Comparison of ENCODE assay signal across 8 cellular contexts in genomic region chr13:45466359-45466758, GRCh38. TPM values are rescaled to one million over a fixed set of nuclear protein-coding genes. Genes with fewer than 3 reads are reported as not detected.
A peak's percentile ranks its signal among the peaks of the same experiment; 100 is the strongest.
DNase-seq lines count a peak whose midpoint lies in the region; ATAC-seq and TF ChIP-seq lines count a peak whose summit lies in the region.

No MANE protein-coding gene starts in this region.

- H3K9me3 Mint-ChIP-seq in activated T-cell treated with anti-CD3 and anti-CD28 coated beads, Interleukin-2, amount 50 U/mL, for 24 hours = no peaks in the 10 kb centered on the region
- H3K9me3 Mint-ChIP-seq in activated B cell treated with CpG ODN at 0.5 μM for 24 hours (no peaks in the 10 kb centered on the region), glutamatergic neuron (ENCODE audit: unreplicated experiment) (peaks cover 7% of the 10 kb centered on the region)
- no peaks in the 10 kb centered on the region for H3K9me3 Mint-ChIP-seq in stimulated activated memory B cell treated with anti-CD40 and anti-IgM and Interleukin-4, amounts not matched to agents 10 μg/mL and 1 μg/mL and 100 μg/mL, for 72 hours

- H3K4me3 Mint-ChIP-seq in activated T-cell treated with anti-CD3 and anti-CD28 coated beads, Interleukin-2, amount 50 U/mL, for 24 hours = peak overlapping the region; percentile 92
- H3K4me3 Mint-ChIP-seq in activated B cell treated with CpG ODN at 0.5 μM for 24 hours (peak overlapping the region; percentile 95), glutamatergic neuron (ENCODE audit: unreplicated experiment) (peak overlapping the region; percentile 98)
- H3K4me3 Mint-ChIP-seq in stimulated activated memory B cell treated with anti-CD40 and anti-IgM and Interleukin-4, amounts not matched to agents 10 μg/mL and 1 μg/mL and 100 μg/mL, for 72 hours = peak overlapping the region; percentile 91

- peaks cover 36% of the 10 kb centered on the region for H3K36me3 Mint-ChIP-seq in activated T-cell treated with anti-CD3 and anti-CD28 coated beads, Interleukin-2, amount 50 U/mL, for 24 hours (ENCODE audit: low read depth)
- H3K36me3 Mint-ChIP-seq in activated B cell treated with CpG ODN at 0.5 μM for 24 hours (ENCODE audit: low read depth) (peaks cover 16% of the 10 kb centered on the region), glutamatergic neuron (ENCODE audit: unreplicated experiment) (peaks cover 3% of the 10 kb centered on the region)
- peaks cover 7% of the 10 kb centered on the region for H3K36me3 Mint-ChIP-seq in stimulated activated memory B cell treated with anti-CD40 and anti-IgM and Interleukin-4, amounts not matched to agents 10 μg/mL and 1 μg/mL and 100 μg/mL, for 72 hours

- H3K27ac Mint-ChIP-seq in activated T-cell treated with anti-CD3 and anti-CD28 coated beads, Interleukin-2, amount 50 U/mL, for 24 hours = peak overlapping the region; percentile 94
- H3K27ac Mint-ChIP-seq in activated B cell treated with CpG ODN at 0.5 μM for 24 hours (peak overlapping the region; percentile 30), glutamatergic neuron (ENCODE audit: unreplicated experiment) (no peak overlapping the region)
- peak overlapping the region; percentile 92 for H3K27ac Mint-ChIP-seq in stimulated activated memory B cell treated with anti-CD40 and anti-IgM and Interleukin-4, amounts not matched to agents 10 μg/mL and 1 μg/mL and 100 μg/mL, for 72 hours

- ATAC-seq in activated B cell treated with CpG ODN at 0.5 μM for 24 hours (ENCODE audit: low read depth) (no peak), HG03378 (IDR thresholded peaks at IDR 0.05; ENCODE audit: unreplicated experiment) (no peak)
- no peak for ATAC-seq in stimulated activated memory B cell treated with anti-CD40 and anti-IgM and Interleukin-4, amounts not matched to agents 10 μg/mL and 1 μg/mL and 100 μg/mL, for 72 hours

- CTCF ChIA-PET in activated B cell treated with CpG ODN at 0.5 μM for 24 hours (lab: Charles Lee) = no interaction called here

- no peak for DNase-seq in activated T-cell treated with anti-CD3 and anti-CD28 coated beads, Interleukin-2, amount 50 U/mL, for 24 hours
- no peak for DNase-seq in activated T-cell treated with anti-CD3 and anti-CD28 coated beads, Interleukin-2, amount 50 U/mL, for 48 hours
- no peak for DNase-seq in activated B cell treated with CpG ODN at 0.5 μM for 24 hours
- no peak for DNase-seq in glutamatergic neuron
- DNase-seq in NCI-H2029 (lab: John Stamatoyannopoulos, UW) = no peak
- no peak for DNase-seq in activated gamma-delta T cell treated with Interleukin-2 at 50 U/mL for 16 hours

- no peak for TF ChIP-seq CTCF in activated B cell treated with CpG ODN at 0.5 μM for 24 hours (IDR thresholded peaks at IDR 0.05)
- no peak for TF ChIP-seq CTCF in glutamatergic neuron (IDR thresholded peaks at IDR 0.05; ENCODE audit: partially characterized antibody, unreplicated experiment)

- H3K27me3 Mint-ChIP-seq in activated T-cell treated with anti-CD3 and anti-CD28 coated beads, Interleukin-2, amount 50 U/mL, for 24 hours = no peaks in the 10 kb centered on the region
- H3K27me3 Mint-ChIP-seq in activated B cell treated with CpG ODN at 0.5 μM for 24 hours (no peaks in the 10 kb centered on the region), glutamatergic neuron (ENCODE audit: unreplicated experiment) (no peaks in the 10 kb centered on the region)
- H3K27me3 Mint-ChIP-seq in stimulated activated memory B cell treated with anti-CD40 and anti-IgM and Interleukin-4, amounts not matched to agents 10 μg/mL and 1 μg/mL and 100 μg/mL, for 72 hours = no peaks in the 10 kb centered on the region

- intact Hi-C loops in activated B cell treated with CpG ODN at 0.5 μM for 24 hours (cut with micrococcal nuclease) = loop anchor here (10.0 kb wide), 1 partner anchor 1322 kb away; no protein-coding TSS in a partner anchor

- POLR2A ChIA-PET in activated B cell treated with CpG ODN at 0.5 μM for 24 hours (lab: Charles Lee) = interaction anchor here (0.6 kb wide), 1 partner anchor 941 kb away, joined by 9 read pairs; no protein-coding TSS in a partner anchor

- peaks cover 65% of the 10 kb centered on the region for H3K4me1 Mint-ChIP-seq in activated T-cell treated with anti-CD3 and anti-CD28 coated beads, Interleukin-2, amount 50 U/mL, for 24 hours (ENCODE audit: low read depth)
- peaks cover 49% of the 10 kb centered on the region for H3K4me1 Mint-ChIP-seq in activated B cell treated with CpG ODN at 0.5 μM for 24 hours
- H3K4me1 Mint-ChIP-seq in glutamatergic neuron (ENCODE audit: low read depth, unreplicated experiment) = peaks cover 13% of the 10 kb centered on the region
- peaks cover 48% of the 10 kb centered on the region for H3K4me1 Mint-ChIP-seq in stimulated activated memory B cell treated with anti-CD40 and anti-IgM and Interleukin-4, amounts not matched to agents 10 μg/mL and 1 μg/mL and 100 μg/mL, for 72 hours

RNA-seq across cellular contexts. Expression of gene COG3, which starts 1.6 kb away (rescaled TPM):
- 26.0 and 31.6 TPM in 2 replicates for total RNA-seq in activated B cell treated with CpG ODN at 0.5 μM for 24 hours
- total RNA-seq in glutamatergic neuron (ENCODE audit: unreplicated experiment) = 25.4 TPM

RNA-seq across cellular contexts. Expression of gene SLC25A30, which starts 48.2 kb away (rescaled TPM):
- total RNA-seq in activated B cell treated with CpG ODN at 0.5 μM for 24 hours (19.0 and 19.3 TPM in 2 replicates), glutamatergic neuron (ENCODE audit: unreplicated experiment) (4.0 TPM)
